9 cellular contexts compared by ENCODE assay signal in the genomic region with DNA sequence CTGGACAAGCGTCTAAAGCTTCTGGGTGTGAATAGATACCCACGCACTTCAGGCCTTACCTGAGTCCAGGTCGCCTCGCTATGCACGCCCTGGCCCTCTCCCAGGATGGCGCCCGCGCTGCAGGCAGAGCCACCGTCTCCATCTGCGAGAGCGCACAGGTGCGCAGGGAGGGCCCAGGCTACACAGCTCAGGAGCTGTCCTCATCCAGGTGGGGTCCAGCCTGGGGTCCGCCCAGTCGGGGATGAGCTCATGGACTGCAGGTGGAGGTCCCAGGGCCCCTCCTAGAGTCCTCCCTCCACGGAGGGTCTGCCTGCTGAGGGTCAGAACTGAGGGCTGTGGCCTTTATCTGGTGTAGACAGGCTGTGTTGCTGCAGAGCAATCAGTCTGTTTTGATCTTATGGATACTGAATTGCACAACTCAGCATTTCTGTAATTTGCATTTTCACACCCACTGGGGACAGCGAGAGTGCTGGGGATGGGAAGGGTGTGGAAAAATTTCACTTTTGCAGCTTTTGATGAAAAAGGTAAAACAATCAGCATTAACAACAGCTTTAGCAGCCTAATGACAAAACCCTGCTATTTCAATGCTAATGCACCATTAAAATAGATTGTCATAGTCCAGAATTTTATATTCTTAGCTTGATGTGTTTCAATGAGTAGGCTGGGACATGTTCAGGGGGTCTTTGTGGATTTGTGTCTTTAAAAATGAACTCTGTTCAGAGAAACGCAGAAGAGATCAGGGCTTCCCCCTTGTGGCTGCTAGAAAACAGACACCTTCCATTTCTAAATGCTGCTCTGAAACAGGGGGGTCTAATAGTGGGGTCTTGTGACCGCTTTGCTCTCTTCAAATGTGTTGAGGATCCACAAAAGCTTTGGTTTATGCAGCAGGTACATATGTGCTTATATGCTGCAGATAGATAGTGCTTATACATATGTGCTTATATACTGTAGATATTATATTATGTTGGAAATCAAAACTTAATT.
DNase-seq lines count a peak whose midpoint lies in the region; ATAC-seq and TF ChIP-seq lines count a peak whose summit lies in the region.
"Had no signal": no experiment of that assay in that cellular context is flagged by ENCODE, and none has a peak within 500 bp of the region (broad histone marks: within the 10 kb centered on the region; RNA-seq: fewer than 3 reads in every experiment).

No MANE protein-coding gene starts in this region.

- H2BK15ac ChIP-seq in mesenchymal stem cell (ENCODE audit: low read depth, poor library complexity, severe bottlenecking): no peak overlapping the region

- H3K36me3 ChIP-seq in mesenchymal stem cell (ENCODE audit: control insufficient read depth in 1 of 2, insufficient read depth in 2 of 2, low read depth in 1 of 2, low read length in 2 of 2) (no peaks in the 10 kb centered on the region), aorta (ENCODE audit: control insufficient read depth in 1 of 2, insufficient read depth in 2 of 2, low read length in 1 of 2) (no peaks in the 10 kb centered on the region)
- H3K36me3 ChIP-seq: suprapubic skin had no signal

- no peak overlapping the region for H2AFZ ChIP-seq in mesenchymal stem cell (ENCODE audit: low read depth, low read length)

- H3K9me3 ChIP-seq in mesenchymal stem cell (ENCODE audit: control insufficient read depth, low read length): no peaks in the 10 kb centered on the region
- H3K9me3 ChIP-seq in aorta (ENCODE audit: control insufficient read depth, low read length): no peaks in the 10 kb centered on the region
- H3K9me3 ChIP-seq: suprapubic skin had no signal

- no peak overlapping the region for H3K14ac ChIP-seq in mesenchymal stem cell (ENCODE audit: low read length in 2 of 2)

- WGBS in mesenchymal stem cell: 57% methylated on average over 16 of the region's 18 CpGs
- 37 to 61% methylated on average over 18 of the region's 18 CpGs for WGBS in aorta, 2 donors

- H2BK5ac ChIP-seq in mesenchymal stem cell (ENCODE audit: low read depth, low read length, poor library complexity, severe bottlenecking): no peak overlapping the region

- intact Hi-C loops in aorta (cut with DNase I): no loop called here

- no peak overlapping the region for H3K23ac ChIP-seq in mesenchymal stem cell (ENCODE audit: low read length in 2 of 2)

- H3K4me3 ChIP-seq in fibroblast of villous mesenchyme (ENCODE audit: low read depth, low read length) (no peak overlapping the region), mesenchymal stem cell (ENCODE audit: insufficient read depth in 1 of 2, low read depth in 1 of 2, low read length in 2 of 2) (no peak overlapping the region), aorta (ENCODE audit: low read length in 2 of 2) (no peak overlapping the region)
- H3K4me3 ChIP-seq: suprapubic skin had no signal

- no peak overlapping the region for H4K8ac ChIP-seq in mesenchymal stem cell (ENCODE audit: low read length)

- H2BK12ac ChIP-seq in mesenchymal stem cell (ENCODE audit: low read length in 2 of 2): no peak overlapping the region

- H3K4ac ChIP-seq in mesenchymal stem cell (ENCODE audit: low read depth in 1 of 2, low read length in 2 of 2): no peak overlapping the region

- no peak overlapping the region for H3K18ac ChIP-seq in mesenchymal stem cell (ENCODE audit: low read depth in 1 of 2, low read length in 2 of 2)

- no peak overlapping the region for H2AK5ac ChIP-seq in mesenchymal stem cell (ENCODE audit: low read length, severe bottlenecking)

- TF ChIP-seq CTCF in GM12874 (IDR thresholded peaks at IDR 0.05; ENCODE audit: insufficient read depth, low read depth, low read length) (peak; percentile 24; the same call in 1 of the 2 replicates), fibroblast of villous mesenchyme (IDR thresholded peaks at IDR 0.05; ENCODE audit: insufficient read depth, low read depth, low read length) (peak; percentile 29), GM20000 (IDR thresholded peaks at IDR 0.05; ENCODE audit: extremely low read depth, missing control alignments) (no peak)

- H3K27ac ChIP-seq in mesenchymal stem cell (ENCODE audit: low read length, poor library complexity, severe bottlenecking): no peak overlapping the region
- no peak overlapping the region for H3K27ac ChIP-seq in aorta (ENCODE audit: low read depth in 1 of 2, low read length in 2 of 2)
- H3K27ac ChIP-seq: suprapubic skin had no signal

- DNase-seq in AG08395 (ENCODE audit: low spot score) (peak; percentile 10), RPMI7951 (ENCODE audit: low read depth) (peak; percentile 8), fibroblast of villous mesenchyme (ENCODE audit: low read depth) (no peak), GM20000 (ENCODE audit: low spot score) (no peak), mesenchymal stem cell (no peak), aorta (no peak)
- DNase-seq in activated CD4-positive, CD25-positive, alpha-beta regulatory T cell treated with anti-CD3 and anti-CD28 coated beads, Interleukin-2, amount 50 U/mL, for 72 hours: no peak

- H3K9ac ChIP-seq in mesenchymal stem cell (ENCODE audit: low read length): no peak overlapping the region

- H3K27me3 ChIP-seq in mesenchymal stem cell (ENCODE audit: control insufficient read depth in 1 of 2, insufficient read depth in 1 of 2, low read length in 2 of 2) (peaks cover 0 to 63% of the 10 kb centered on the region in 2 experiments), aorta (ENCODE audit: control insufficient read depth in 1 of 2, insufficient read depth in 2 of 2, low read length in 1 of 2) (no peaks in the 10 kb centered on the region)

- H4K91ac ChIP-seq in mesenchymal stem cell (ENCODE audit: low read length): no peak overlapping the region

- H3K79me1 ChIP-seq in mesenchymal stem cell (replicated peaks; ENCODE audit: low read length, poor library complexity, severe bottlenecking): no peaks in the 10 kb centered on the region

- no peak overlapping the region for H2BK120ac ChIP-seq in mesenchymal stem cell (ENCODE audit: low read depth, low read length)

- ATAC-seq in aorta (ENCODE audit: low FRiP score): no peak

- no peaks in the 10 kb centered on the region for H3K4me1 ChIP-seq in mesenchymal stem cell (ENCODE audit: control insufficient read depth, insufficient read depth, low read depth, low read length)
- no peaks in the 10 kb centered on the region for H3K4me1 ChIP-seq in aorta (ENCODE audit: control insufficient read depth in 1 of 2, insufficient read depth in 2 of 2, low read length in 2 of 2)
- H3K4me1 ChIP-seq: suprapubic skin had no signal

- H3K4me2 ChIP-seq in mesenchymal stem cell (ENCODE audit: low read length, poor library complexity, severe bottlenecking): no peak overlapping the region

Comparison
In these comparisons a context has a peak if more than half of its experiments do, and no peak if none do; other contexts are left out.
1. DNase-seq: peak in AG08395 (single experiment) and RPMI7951 (single experiment); none in fibroblast of villous mesenchyme (single experiment), GM20000 (single experiment), mesenchymal stem cell (single experiment), aorta (0 of 2) and activated CD4-positive, CD25-positive, alpha-beta regulatory T cell treated with anti-CD3 and anti-CD28 coated beads, Interleukin-2, amount 50 U/mL, for 72 hours (single experiment).